Comparison of ENCODE assay signal across 28 cellular contexts in the genomic region with DNA sequence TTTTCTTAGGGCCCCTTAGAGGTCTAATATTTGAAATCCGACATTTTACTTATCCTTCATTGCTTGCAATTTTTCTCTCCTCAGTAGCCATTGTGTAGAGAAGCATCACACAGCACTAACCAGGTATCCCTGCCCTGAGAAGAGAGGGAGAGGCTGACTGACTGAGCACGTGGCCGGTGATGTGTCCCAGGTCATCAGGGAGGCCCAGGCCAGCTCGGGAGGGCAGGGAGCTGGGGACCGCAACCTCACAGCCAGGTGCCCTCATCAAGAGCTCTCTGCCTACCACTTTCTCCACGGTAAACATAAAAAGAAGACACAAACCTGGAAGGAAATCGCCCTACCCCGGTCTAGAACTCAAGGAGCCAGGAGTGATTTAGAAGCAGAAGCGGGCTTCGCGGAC.
"Had no signal": no experiment of that assay in that cellular context is flagged by ENCODE, and none has a peak within 500 bp of the region (broad histone marks: within the 10 kb centered on the region; RNA-seq: fewer than 3 reads in every experiment).

No MANE protein-coding gene starts in this region.

- H3K9me3 Mint-ChIP-seq: natural killer cell treated with Interleukin-12 subunit alpha and Interleukin-12 subunit beta and Interleukin-15 and Interleukin-18, amount 100 ng/mL, for 72 hours; nephron progenitor cell; neural crest cell; stimulated activated memory B cell treated with anti-CD40 and anti-IgM and Interleukin-4, amounts not matched to agents 10 μg/mL and 1 μg/mL and 100 μg/mL, for 72 hours; stimulated activated naive CD8-positive, alpha-beta T cell treated with anti-CD3 and anti-CD28 coated beads, Interleukin-15, amount 100 ng/mL, for 72 hours; type B pancreatic cell had no signal

- H3K4me3 ChIP-seq: pancreas, prostate gland, right atrium auricular region, right lobe of liver, sigmoid colon, suprapubic skin, testis, tibial artery, transverse colon, vagina had no signal

- H3K36me3 Mint-ChIP-seq: naive B cell; naive thymus-derived CD8-positive, alpha-beta T cell; natural killer cell treated with Interleukin-12 subunit alpha and Interleukin-12 subunit beta and Interleukin-15 and Interleukin-18, amount 100 ng/mL, for 72 hours; stimulated activated memory B cell treated with anti-CD40 and anti-IgM and Interleukin-4, amounts not matched to agents 10 μg/mL and 1 μg/mL and 100 μg/mL, for 72 hours; type B pancreatic cell had no signal

- H3K27ac Mint-ChIP-seq: naive thymus-derived CD8-positive, alpha-beta T cell; natural killer cell treated with Interleukin-12 subunit alpha and Interleukin-12 subunit beta and Interleukin-15 and Interleukin-18, amount 100 ng/mL, for 72 hours; nephron progenitor cell; stimulated activated memory B cell treated with anti-CD40 and anti-IgM and Interleukin-4, amounts not matched to agents 10 μg/mL and 1 μg/mL and 100 μg/mL, for 72 hours; stimulated activated naive CD8-positive, alpha-beta T cell treated with anti-CD3 and anti-CD28 coated beads, Interleukin-15, amount 100 ng/mL, for 72 hours; type B pancreatic cell had no signal

- H3K4me1 ChIP-seq: pancreas, prostate gland, right atrium auricular region, right lobe of liver, sigmoid colon, suprapubic skin, testis, tibial artery, transverse colon, vagina had no signal

- H3K4me1 Mint-ChIP-seq: naive B cell; naive thymus-derived CD8-positive, alpha-beta T cell; nephron progenitor cell; stimulated activated memory B cell treated with anti-CD40 and anti-IgM and Interleukin-4, amounts not matched to agents 10 μg/mL and 1 μg/mL and 100 μg/mL, for 72 hours; stimulated activated naive CD8-positive, alpha-beta T cell treated with anti-CD3 and anti-CD28 coated beads, Interleukin-15, amount 100 ng/mL, for 72 hours had no signal

- H3K27me3 ChIP-seq: pancreas, right atrium auricular region, right lobe of liver, testis, transverse colon, vagina had no signal

- H3K36me3 ChIP-seq: pancreas, prostate gland, right atrium auricular region, right lobe of liver, sigmoid colon, suprapubic skin, tibial artery, transverse colon, vagina had no signal

- ATAC-seq: naive thymus-derived CD8-positive, alpha-beta T cell; natural killer cell treated with Interleukin-12 subunit alpha and Interleukin-12 subunit beta and Interleukin-15 and Interleukin-18, amount 100 ng/mL, for 72 hours; pancreas; right lobe of liver; stimulated activated memory B cell treated with anti-CD40 and anti-IgM and Interleukin-4, amounts not matched to agents 10 μg/mL and 1 μg/mL and 100 μg/mL, for 72 hours; stimulated activated naive CD8-positive, alpha-beta T cell treated with anti-CD3 and anti-CD28 coated beads, Interleukin-15, amount 100 ng/mL, for 72 hours; stimulated activated naive CD8-positive, alpha-beta T cell treated with anti-CD3 and anti-CD28 coated beads, Interleukin-15, Interleukin-2, amounts not matched to agents 100 U/mL and 50 U/mL, for 24 hours had no signal

- H3K27ac ChIP-seq: pancreas, prostate gland, right atrium auricular region, right lobe of liver, sigmoid colon, suprapubic skin, testis, tibial artery, transverse colon, vagina had no signal

- DNase-seq: naive B cell; naive thymus-derived CD8-positive, alpha-beta T cell; nephron progenitor cell; occipital lobe; pancreas; retina; right lobe of liver; sigmoid colon; small intestine; stimulated activated CD4-positive, alpha-beta T cell treated with anti-CD3 and anti-CD28 coated beads, Interleukin-1b, Interleukin-23, amount 100 ng/mL, for 48 hours; stimulated activated CD4-positive, alpha-beta T cell treated with anti-CD3 and anti-CD28 coated beads, Interleukin-4, amount 100 ng/mL, for 1 hour; stimulated activated CD4-positive, alpha-beta T cell treated with anti-CD3 and anti-CD28 coated beads, Interleukin-4, amount 100 ng/mL, for 4 hours; stimulated activated CD8-positive, alpha-beta memory T cell treated with anti-CD3 and anti-CD28 coated beads, Interleukin-4, amount 100 ng/mL, for 48 hours; stimulated activated naive CD4-positive, alpha-beta T cell; stimulated activated naive CD8-positive, alpha-beta T cell treated with anti-CD3 and anti-CD28 coated beads, Interleukin-15, amount 100 ng/mL, for 72 hours; stimulated activated naive CD8-positive, alpha-beta T cell treated with anti-CD3 and anti-CD28 coated beads, Interleukin-15, Interleukin-2, amounts not matched to agents 100 U/mL and 50 U/mL, for 24 hours; substantia nigra; testis; tibial artery; transverse colon had no signal

- H3K4me3 Mint-ChIP-seq: naive B cell; naive thymus-derived CD8-positive, alpha-beta T cell; natural killer cell treated with Interleukin-12 subunit alpha and Interleukin-12 subunit beta and Interleukin-15 and Interleukin-18, amount 100 ng/mL, for 72 hours; nephron progenitor cell; neural crest cell; stimulated activated memory B cell treated with anti-CD40 and anti-IgM and Interleukin-4, amounts not matched to agents 10 μg/mL and 1 μg/mL and 100 μg/mL, for 72 hours; stimulated activated naive CD8-positive, alpha-beta T cell treated with anti-CD3 and anti-CD28 coated beads, Interleukin-15, amount 100 ng/mL, for 72 hours; type B pancreatic cell had no signal

- H3K9me3 ChIP-seq: pancreas, prostate gland, right atrium auricular region, right lobe of liver, sigmoid colon, suprapubic skin, testis, tibial artery, transverse colon, vagina had no signal

- H3K27me3 Mint-ChIP-seq: naive B cell; naive thymus-derived CD8-positive, alpha-beta T cell; natural killer cell treated with Interleukin-12 subunit alpha and Interleukin-12 subunit beta and Interleukin-15 and Interleukin-18, amount 100 ng/mL, for 72 hours; stimulated activated memory B cell treated with anti-CD40 and anti-IgM and Interleukin-4, amounts not matched to agents 10 μg/mL and 1 μg/mL and 100 μg/mL, for 72 hours; stimulated activated naive CD8-positive, alpha-beta T cell treated with anti-CD3 and anti-CD28 coated beads, Interleukin-15, amount 100 ng/mL, for 72 hours had no signal
